ENCODE assay signal across 8 cellular contexts in genomic region chr2:109663721-109664120, GRCh38. TPM values are rescaled to one million over a fixed set of nuclear protein-coding genes. Genes with fewer than 3 reads are reported as not detected.
DNase-seq lines count a peak whose midpoint lies in the region; ATAC-seq and TF ChIP-seq lines count a peak whose summit lies in the region.

No MANE protein-coding gene starts in this region.

- H3K4me2 ChIP-seq in GM23248 (ENCODE audit: unreplicated experiment), result peak overlapping the region; percentile 21
- H3K4me2 ChIP-seq in SK-N-SH, result no peak overlapping the region

- H3K27me3 ChIP-seq in GM23248 (replicated peaks; ENCODE audit: insufficient read depth) (no peaks in the 10 kb centered on the region), SK-N-SH (ENCODE audit: insufficient read depth) (no peaks in the 10 kb centered on the region), gastroesophageal sphincter (no peaks in the 10 kb centered on the region)

- in situ Hi-C loops in GM23248 (cut with MboI), result no loop called here

- peak overlapping the region; percentile 28; the same call in 1 of the 2 replicates for H2AFZ ChIP-seq in GM23248
- H2AFZ ChIP-seq in SK-N-SH (ENCODE audit: low read depth), result no peak overlapping the region

- ATAC-seq in gastroesophageal sphincter, result peak; percentile 79

- H3F3A ChIP-seq in GM23248 (ENCODE audit: insufficient read depth), result peaks cover 16% of the 10 kb centered on the region
- no peaks in the 10 kb centered on the region for H3F3A ChIP-seq in SK-N-SH (replicated peaks; ENCODE audit: insufficient read depth)

- H3K9me2 ChIP-seq in GM23248 (ENCODE audit: insufficient read depth), result no peaks in the 10 kb centered on the region
- no peaks in the 10 kb centered on the region for H3K9me2 ChIP-seq in SK-N-SH

- WGBS in GM23248 (ENCODE audit: low coverage in 1 of 2, low lambda C conversion rate in 2 of 2, missing lambda C conversion rate in 2 of 2), 2 experiments, result 2% methylated on average over 4 of the region's 4 CpGs
- 31% methylated on average over 4 of the region's 4 CpGs for WGBS in SK-N-SH (ENCODE audit: low lambda C conversion rate)
- 7 to 9% methylated on average over 4 of the region's 4 CpGs for WGBS in gastroesophageal sphincter (ENCODE audit: low coverage in 1 of 2), 2 donors

- POLR2A ChIA-PET in SK-N-SH (lab: Yijun Ruan, JAX), result interaction anchor here (1.2 to 1.7 kb wide), 2 partner anchors 49 to 50 kb away, joined by 3 read pairs; partner anchors contain the start of gene SEPTIN10

- no peaks in the 10 kb centered on the region for H3K9me3 ChIP-seq in GM23248 (ENCODE audit: low read depth)
- no peaks in the 10 kb centered on the region for H3K9me3 ChIP-seq in SK-N-SH
- H3K9me3 ChIP-seq in gastroesophageal sphincter, result no peaks in the 10 kb centered on the region

- CTCF ChIA-PET in SK-N-SH (lab: Yijun Ruan, JAX), result interaction anchor here (3.1 kb wide), 1 partner anchor 117 kb away, joined by 15 read pairs; no protein-coding TSS in a partner anchor

- no peak for TF ChIP-seq RAD21 in SK-N-SH (IDR thresholded peaks at IDR 0.05; ENCODE audit: low read length)

- DNase-seq in GM23248 (peak; percentile 91), SK-N-SH (peak; percentile 53), putamen (ENCODE audit: low spot score) (peak; percentile 58), UCSD-AML1 (lab: John Stamatoyannopoulos, UW; ENCODE audit: unreplicated experiment) (no peak), NCI-H526 treated with DMSO at 0.1 percent for 48 hours (lab: John Stamatoyannopoulos, UW) (no peak), germinal center (ENCODE audit: low spot score) (no peak)
- no peak for DNase-seq in activated CD4-positive, CD25-positive, alpha-beta regulatory T cell treated with anti-CD3 and anti-CD28 coated beads, Interleukin-2, amount 50 U/mL, for 72 hours

- TF ChIP-seq CTCF in SK-N-SH (IDR thresholded peaks at IDR 0.05), result no peak
- no peak for TF ChIP-seq CTCF in gastroesophageal sphincter (IDR thresholded peaks at IDR 0.05)

- no peaks in the 10 kb centered on the region for H3K36me3 ChIP-seq in GM23248 (ENCODE audit: low read depth)
- no peaks in the 10 kb centered on the region for H3K36me3 ChIP-seq in SK-N-SH (replicated peaks in 1 of 2; ENCODE audit: control insufficient read depth in 1 of 2, insufficient read depth in 2 of 2, low read length in 1 of 2)
- H3K36me3 ChIP-seq in gastroesophageal sphincter, result no peaks in the 10 kb centered on the region

- H3K4me1 ChIP-seq in GM23248 (ENCODE audit: insufficient read depth) (peaks cover 20% of the 10 kb centered on the region), SK-N-SH (ENCODE audit: control insufficient read depth in 1 of 2, insufficient read depth in 2 of 2, low read depth in 1 of 2, low read length in 1 of 2) (peaks cover 0 to 20% of the 10 kb centered on the region in 2 experiments; a peak in 2 of 4 replicates), gastroesophageal sphincter (peaks cover 3 to 23% (median 7%) of the 10 kb centered on the region in 3 donors)

- H3K4me3 ChIP-seq in GM23248 (no peak overlapping the region), SK-N-SH (ENCODE audit: low read depth in 2 of 2, low read length in 1 of 2) (no peak overlapping the region), gastroesophageal sphincter (no peak overlapping the region)

- H3K27ac ChIP-seq in GM23248 (peak overlapping the region; percentile 43), SK-N-SH (ENCODE audit: low read depth in 2 of 2, low read length in 1 of 2) (peak overlapping the region in 1 of 2 experiments; percentile 60; a peak in 2 of 4 replicates), gastroesophageal sphincter (peak overlapping the region in 2 of 4 donors; percentile 30 to 56)

- no peaks in the 10 kb centered on the region for H3K79me2 ChIP-seq in GM23248 (ENCODE audit: insufficient read depth)
- no peaks in the 10 kb centered on the region for H3K79me2 ChIP-seq in SK-N-SH (ENCODE audit: insufficient read depth)

- no peak for TF ChIP-seq POLR2A in gastroesophageal sphincter (IDR thresholded peaks at IDR 0.05)

- H4K20me1 ChIP-seq in GM23248 (ENCODE audit: insufficient read depth), result no peaks in the 10 kb centered on the region
- no peaks in the 10 kb centered on the region for H4K20me1 ChIP-seq in SK-N-SH (ENCODE audit: insufficient read depth)

- H3K9ac ChIP-seq in GM23248 (peak overlapping the region; percentile 9; the same call in 1 of the 2 replicates), SK-N-SH (no peak overlapping the region)

- TF ChIP-seq EP300 in SK-N-SH (IDR thresholded peaks at IDR 0.05; ENCODE audit: borderline replicate concordance in 1 of 2, low read depth in 1 of 2, low read length in 1 of 2) (no peak), gastroesophageal sphincter (IDR thresholded peaks at IDR 0.05) (no peak)

TF ChIP-seq in SK-N-SH, 30 proteins besides CTCF, POLR2A, EP300 and RAD21:
- TF ChIP-seq NFIC (IDR thresholded peaks at IDR 0.05; ENCODE audit: borderline replicate concordance) (no peak), TEAD4 (IDR thresholded peaks at IDR 0.05; ENCODE audit: borderline replicate concordance, insufficient read depth) (no peak), MAX (IDR thresholded peaks at IDR 0.05; ENCODE audit: low read depth) (no peak), RXRA (IDR thresholded peaks at IDR 0.05; ENCODE audit: borderline replicate concordance, low read depth) (no peak), MXI1 (IDR thresholded peaks at IDR 0.05; ENCODE audit: low read depth, low read length) (peak; percentile 49; the same call in 1 of the 2 replicates), CHD2 (IDR thresholded peaks at IDR 0.05; ENCODE audit: low read length, partially characterized antibody) (peak; percentile 31)

RNA-seq across cellular contexts. Expression of gene SOWAHC, which starts 49.6 kb away (rescaled TPM):
- 43.6 and 46.0 TPM in 2 replicates for total RNA-seq in GM23248 (2014; rRNA removed; shearing (Covaris generic))
- polyA plus RNA-seq in GM23248 (2016; fragmentation: Nextera tagmentation; extraction: Ambion mirVana) (18.0 and 19.8 TPM in 2 replicates), SK-N-SH (2012; rRNA removed) (2.4 and 2.9 TPM in 2 replicates)
- polyA plus RNA-seq in SK-N-SH (2012; cell fraction: cytosol; rRNA removed), result 3.1 and 3.4 TPM in 2 replicates
- polyA plus RNA-seq in SK-N-SH (2012; cell fraction: nucleus; rRNA removed), result 2.2 and 2.4 TPM in 2 replicates
- total RNA-seq in gastroesophageal sphincter, result 10 to 100 TPM; 16.8 to 36.0 (median 28.6) TPM

RNA-seq across cellular contexts. Expression of gene SEPTIN10, which starts 50.0 kb away (rescaled TPM):
- 129 and 152 TPM in 2 replicates for total RNA-seq in GM23248 (2014; rRNA removed; shearing (Covaris generic))
- polyA plus RNA-seq in GM23248 (2016; fragmentation: Nextera tagmentation; extraction: Ambion mirVana) (142 and 144 TPM in 2 replicates), SK-N-SH (2012; rRNA removed) (39.1 and 46.5 TPM in 2 replicates)
- 61.3 and 64.1 TPM in 2 replicates for polyA plus RNA-seq in SK-N-SH (2012; cell fraction: cytosol; rRNA removed)
- polyA plus RNA-seq in SK-N-SH (2012; cell fraction: nucleus; rRNA removed), result 21.0 and 32.9 TPM in 2 replicates
- 100 to 1,000 TPM; 109 to 157 (median 137) TPM for total RNA-seq in gastroesophageal sphincter

Comparison
In these comparisons a context has a peak if more than half of its experiments do, and no peak if none do; other contexts are left out.
1. DNase-seq: peak in GM23248 (single experiment), SK-N-SH (single experiment) and putamen (single experiment); none in UCSD-AML1 (single experiment), NCI-H526 treated with DMSO at 0.1 percent for 48 hours (single experiment), activated CD4-positive, CD25-positive, alpha-beta regulatory T cell treated with anti-CD3 and anti-CD28 coated beads, Interleukin-2, amount 50 U/mL, for 72 hours (single experiment) and germinal center (single experiment).